8 cellular contexts compared by ENCODE assay signal in genomic region chrX:149512225-149512885, GRCh38. TPM values are rescaled to one million over a fixed set of nuclear protein-coding genes. Genes with fewer than 3 reads are reported as not detected.
DNase-seq lines count a peak whose midpoint lies in the region; ATAC-seq, FAIRE-seq and TF ChIP-seq lines count a peak whose summit lies in the region.

No MANE protein-coding gene starts in this region.

- FAIRE-seq in urothelium cell line (lab: Jason Lieb, UNC) = no peak

- TF ChIP-seq POLR2A in erythroblast (IDR thresholded peaks at IDR 0.05; ENCODE audit: low read length) = no peak

- H3K4me3 Mint-ChIP-seq in naive thymus-derived CD8-positive, alpha-beta T cell = peak overlapping the region in 2 of 10 donors; percentile 33 to 34

- no peaks in the 10 kb centered on the region for H3K9me3 Mint-ChIP-seq in naive thymus-derived CD8-positive, alpha-beta T cell

- H3K27me3 Mint-ChIP-seq in naive thymus-derived CD8-positive, alpha-beta T cell = peaks cover 0 to 2% (median 0%) of the 10 kb centered on the region in 5 donors

- POLR2A ChIA-PET in naive thymus-derived CD8-positive, alpha-beta T cell (lab: Charles Lee) = interaction anchor here (0.7 to 3.4 kb wide), 5 partner anchors 10 to 428 kb away, joined by 3 to 21 read pairs (median 4); partner anchors contain the start of gene EOLA1

- ATAC-seq in GM18870 (IDR thresholded peaks at IDR 0.05; ENCODE audit: unreplicated experiment) (peak; percentile 79), HG03097 (IDR thresholded peaks at IDR 0.05; ENCODE audit: low FRiP score, unreplicated experiment) (peak; percentile 47)
- ATAC-seq in naive thymus-derived CD8-positive, alpha-beta T cell = peak; percentile 79 to 82

- peak overlapping the region in 6 of 10 donors; percentile 43 to 87 (median 68) for H3K27ac Mint-ChIP-seq in naive thymus-derived CD8-positive, alpha-beta T cell

- peak in 11 of 14 donors; percentile 0 to 47 (median 15) for DNase-seq in C1 segment of cervical spinal cord (lab: John Stamatoyannopoulos, UW)
- peak; percentile 3 to 68 for DNase-seq in NCI-H526 (lab: John Stamatoyannopoulos, UW)
- peak; percentile 78 for DNase-seq in activated CD8-positive, alpha-beta memory T cell treated with anti-CD3 and anti-CD28 coated beads for 24 hours
- peak; percentile 59 to 72 for DNase-seq in erythroblast (lab: John Stamatoyannopoulos, UW)
- peak; percentile 17 to 73 (median 57) for DNase-seq in naive thymus-derived CD8-positive, alpha-beta T cell
- no peak for DNase-seq in urothelium cell line (ENCODE audit: low spot score)

- peaks cover 6 to 33% (median 25%) of the 10 kb centered on the region in 4 donors for H3K4me1 Mint-ChIP-seq in naive thymus-derived CD8-positive, alpha-beta T cell

- no peaks in the 10 kb centered on the region for H3K36me3 Mint-ChIP-seq in naive thymus-derived CD8-positive, alpha-beta T cell

RNA-seq across cellular contexts. Expression of gene IDS, which starts 7.2 kb away (rescaled TPM):
- total RNA-seq in naive thymus-derived CD8-positive, alpha-beta T cell = 100 to 1,000 TPM; 151 to 164 TPM
- polyA plus RNA-seq in naive thymus-derived CD8-positive, alpha-beta T cell = 10 to 100 TPM; 65.4 to 98.4 (median 81.1) TPM

RNA-seq across cellular contexts. Expression of gene EOLA1, which starts 28.5 kb away (rescaled TPM):
- total RNA-seq in naive thymus-derived CD8-positive, alpha-beta T cell = 10 to 100 TPM; 22.1 to 23.3 TPM
- polyA plus RNA-seq in naive thymus-derived CD8-positive, alpha-beta T cell = 10 to 100 TPM; 24.4 to 35.3 (median 25.0) TPM

RNA-seq across cellular contexts. Expression of gene HSFX3, which starts 37.4 kb away (rescaled TPM):
- not detected for total RNA-seq in naive thymus-derived CD8-positive, alpha-beta T cell
- not detected for polyA plus RNA-seq in naive thymus-derived CD8-positive, alpha-beta T cell
